Comparison of ENCODE assay signal across 1 cellular context in the genomic region with DNA sequence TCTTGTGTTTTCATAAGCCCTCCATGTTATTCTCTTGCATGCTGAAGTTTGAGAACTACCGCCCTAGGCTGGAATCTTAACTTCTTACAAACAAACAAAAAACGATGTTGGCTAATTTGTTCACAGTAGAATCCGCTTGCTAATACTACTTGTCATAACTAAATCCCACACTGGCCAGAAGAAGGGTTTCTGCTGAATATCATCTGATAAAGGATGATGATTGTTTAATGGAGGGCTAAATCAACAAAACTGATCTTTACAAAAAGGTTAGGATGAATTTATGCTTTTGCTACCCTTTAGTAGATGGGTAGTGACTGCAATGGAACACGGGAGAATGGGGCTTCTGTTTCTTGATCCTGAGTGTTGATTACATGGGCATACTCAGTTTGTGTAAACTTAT.
TF ChIP-seq lines count a peak whose summit lies in the region.

No MANE protein-coding gene starts in this region.

TF ChIP-seq in HepG2, 621 proteins besides CTCF, POLR2A, EP300 and RAD21 (continued from another document):
- TF ChIP-seq KLF13 (CRISPR knock-in tag; IDR thresholded peaks at IDR 0.05) (no peak), TCF7L2 (IDR thresholded peaks at IDR 0.05; ENCODE audit: low read depth, low read length) (no peak), POGZ (CRISPR knock-in tag; IDR thresholded peaks at IDR 0.05) (no peak), HNRNPUL1 (IDR thresholded peaks at IDR 0.05; ENCODE audit: low read depth, low read length) (no peak), ARID2 (CRISPR knock-in tag; IDR thresholded peaks at IDR 0.05; ENCODE audit: borderline replicate concordance) (no peak), NCOR1 (IDR thresholded peaks at IDR 0.05; ENCODE audit: borderline replicate concordance, low read length) (no peak), JDP2 (CRISPR knock-in tag; IDR thresholded peaks at IDR 0.05; ENCODE audit: borderline replicate concordance) (no peak), ZNF558 (CRISPR knock-in tag; IDR thresholded peaks at IDR 0.05; ENCODE audit: borderline replicate concordance) (no peak), FOXJ3 (CRISPR knock-in tag; IDR thresholded peaks at IDR 0.05; ENCODE audit: borderline replicate concordance) (no peak), ZNF577 (CRISPR knock-in tag; IDR thresholded peaks at IDR 0.05; ENCODE audit: borderline replicate concordance, low read depth) (no peak), PAXIP1 (CRISPR knock-in tag; conservative IDR thresholded peaks at IDR 0.05) (no peak), ZNF644 (CRISPR knock-in tag; IDR thresholded peaks at IDR 0.05; ENCODE audit: low read depth) (no peak), NRL (CRISPR knock-in tag; IDR thresholded peaks at IDR 0.05; ENCODE audit: borderline replicate concordance) (no peak)
